Comparison of ENCODE assay signal across 8 cellular contexts in the genomic region with DNA sequence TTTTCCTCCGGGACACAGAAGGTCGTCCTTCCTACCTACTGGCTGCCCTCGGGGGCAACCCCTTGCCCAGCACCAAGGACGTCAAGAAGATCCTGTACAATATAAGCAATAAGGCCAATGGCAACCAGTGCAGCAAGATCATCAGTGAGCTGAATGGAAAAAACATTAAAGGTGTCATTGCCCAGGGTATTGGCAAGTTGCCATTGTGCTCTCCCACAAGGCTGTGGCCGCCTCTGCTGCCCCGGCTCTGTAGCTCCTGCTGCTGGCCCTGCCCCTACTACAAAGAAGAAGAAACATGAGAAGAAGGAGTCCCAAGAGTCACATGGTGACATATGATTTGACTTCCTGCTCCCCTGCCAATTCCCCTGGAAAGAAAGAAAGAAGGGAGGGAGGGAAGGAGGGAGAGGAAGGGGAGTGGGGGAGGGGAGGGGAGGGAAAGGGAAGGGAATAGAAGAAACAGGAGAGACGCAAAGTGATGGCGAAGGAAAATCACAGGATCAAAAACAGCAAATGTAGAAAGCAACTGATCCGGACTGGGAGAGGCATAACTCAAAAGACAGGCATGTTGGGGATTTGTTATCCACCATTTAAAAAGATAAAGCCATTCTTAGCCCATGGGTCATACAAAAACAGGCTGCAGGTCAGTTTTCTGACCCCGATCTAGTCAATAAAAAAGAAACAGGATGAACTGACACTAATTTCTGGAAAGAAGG.
DNase-seq lines count a peak whose midpoint lies in the region; ATAC-seq and TF ChIP-seq lines count a peak whose summit lies in the region.

No MANE protein-coding gene starts in this region.

- peaks cover 45% of the 10 kb centered on the region for H3K4me1 Mint-ChIP-seq in activated CD8-positive, alpha-beta T cell treated with anti-CD3 and anti-CD28 coated beads for 36 hours (ENCODE audit: low read depth)

- peak overlapping the region; percentile 32 for H3K4me3 Mint-ChIP-seq in activated CD8-positive, alpha-beta T cell treated with anti-CD3 and anti-CD28 coated beads for 36 hours

- CTCF ChIA-PET in activated CD8-positive, alpha-beta T cell treated with anti-CD3 and anti-CD28 coated beads for 36 hours (lab: Charles Lee) = interaction anchor here (0.5 kb wide), 1 partner anchor 192 kb away, joined by 3 read pairs; no protein-coding TSS in a partner anchor

- intact Hi-C loops in activated CD8-positive, alpha-beta T cell treated with anti-CD3 and anti-CD28 coated beads for 36 hours (cut with micrococcal nuclease) = loop anchor here (2.0 to 10.0 kb wide), 5 partner anchors 67 to 239 kb away; partner anchors contain the start of genes AMN1 and ETFBKMT
- intact Hi-C loops in aorta (cut with DNase I) = no loop called here

- POLR2A ChIA-PET in activated CD8-positive, alpha-beta T cell treated with anti-CD3 and anti-CD28 coated beads for 36 hours (lab: Charles Lee) = no interaction called here

- peaks cover 61% of the 10 kb centered on the region for H3K36me3 Mint-ChIP-seq in activated CD8-positive, alpha-beta T cell treated with anti-CD3 and anti-CD28 coated beads for 36 hours (ENCODE audit: low read depth)

- 41 to 44% methylated on average over 10 of the region's 10 CpGs for WGBS in aorta, 2 donors

- no peak overlapping the region for H3K4me3 ChIP-seq in GM06990 (replicated peaks; ENCODE audit: low read depth, low read length)
- H3K4me3 ChIP-seq in aorta (ENCODE audit: low read length in 2 of 2) = no peak overlapping the region

- peaks cover 42% of the 10 kb centered on the region for H3K9me3 Mint-ChIP-seq in activated CD8-positive, alpha-beta T cell treated with anti-CD3 and anti-CD28 coated beads for 36 hours

- H3K27ac ChIP-seq in aorta (ENCODE audit: low read depth in 1 of 2, low read length in 2 of 2) = no peak overlapping the region

- TF ChIP-seq CTCF in GM06990 (IDR thresholded peaks at IDR 0.05; ENCODE audit: insufficient read depth, low read length, poor library complexity, severe bottlenecking) = no peak
- TF ChIP-seq CTCF in activated CD8-positive, alpha-beta T cell treated with anti-CD3 and anti-CD28 coated beads for 36 hours (IDR thresholded peaks at IDR 0.05) = no peak

- H3K4me1 ChIP-seq in aorta (ENCODE audit: control insufficient read depth in 1 of 2, insufficient read depth in 2 of 2, low read length in 2 of 2) = no peaks in the 10 kb centered on the region

- H3K36me3 ChIP-seq in GM06990 (ENCODE audit: control insufficient read depth, insufficient read depth, low read length) = no peaks in the 10 kb centered on the region
- H3K36me3 ChIP-seq in aorta (ENCODE audit: control insufficient read depth in 1 of 2, insufficient read depth in 2 of 2, low read length in 1 of 2) = no peaks in the 10 kb centered on the region

- ATAC-seq in activated CD8-positive, alpha-beta T cell treated with anti-CD3 and anti-CD28 coated beads for 36 hours = no peak
- ATAC-seq in aorta (ENCODE audit: low FRiP score) (peak; percentile 41), HG03139 (IDR thresholded peaks at IDR 0.05; ENCODE audit: unreplicated experiment) (no peak), HG03457 (IDR thresholded peaks at IDR 0.05; ENCODE audit: unreplicated experiment) (no peak)

- H3K27me3 ChIP-seq in GM06990 (replicated peaks; ENCODE audit: control insufficient read depth, insufficient read depth, low read length) (no peaks in the 10 kb centered on the region), aorta (ENCODE audit: control insufficient read depth in 1 of 2, insufficient read depth in 2 of 2, low read length in 1 of 2) (no peaks in the 10 kb centered on the region)

- peak; percentile 49 for DNase-seq in GM06990 (ENCODE audit: extremely low read depth, insufficient read length)
- DNase-seq in NCI-H1105 treated with DMSO at 0.1 percent for 48 hours (lab: John Stamatoyannopoulos, UW) = peak; percentile 50
- peak; percentile 56 for DNase-seq in activated CD8-positive, alpha-beta T cell treated with anti-CD3 and anti-CD28 coated beads for 36 hours
- peak; percentile 84 for DNase-seq in iPS-NIHi11 (ENCODE audit: low spot score)
- peak in 1 of 2 donors; percentile 66 for DNase-seq in aorta
- DNase-seq in islet precursor cell = no peak

- no peaks in the 10 kb centered on the region for H3K9me3 ChIP-seq in aorta (ENCODE audit: control insufficient read depth, low read length)

- no peaks in the 10 kb centered on the region for H3K27me3 Mint-ChIP-seq in activated CD8-positive, alpha-beta T cell treated with anti-CD3 and anti-CD28 coated beads for 36 hours

- H3K27ac Mint-ChIP-seq in activated CD8-positive, alpha-beta T cell treated with anti-CD3 and anti-CD28 coated beads for 36 hours = peak overlapping the region; percentile 98
